Comparison of ENCODE assay signal across 14 cellular contexts in the genomic region with DNA sequence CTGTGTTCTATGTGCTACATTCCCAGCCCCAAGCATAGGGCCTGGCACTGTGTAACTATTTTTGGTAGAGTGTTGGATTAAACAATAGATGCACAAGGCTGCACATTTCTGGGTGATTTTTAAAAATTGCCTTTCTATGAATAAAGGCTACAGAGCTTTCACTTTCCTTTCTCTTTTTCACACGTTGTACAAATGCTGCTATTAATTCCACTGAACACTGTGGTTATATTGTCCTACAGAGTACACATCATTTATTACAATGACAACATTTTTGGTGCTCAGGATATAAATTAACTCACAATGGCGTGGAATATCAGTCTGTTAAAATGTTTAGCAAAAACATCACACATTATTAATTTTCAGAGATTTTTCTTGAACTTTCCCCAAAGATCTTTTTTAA. TPM values are rescaled to one million over a fixed set of nuclear protein-coding genes. Genes with fewer than 3 reads are reported as not detected.
"Had no signal": no experiment of that assay in that cellular context is flagged by ENCODE, and none has a peak within 500 bp of the region (broad histone marks: within the 10 kb centered on the region; RNA-seq: fewer than 3 reads in every experiment).

No MANE protein-coding gene starts in this region.

- H3K36me3 Mint-ChIP-seq: activated CD8-positive, alpha-beta memory T cell treated with anti-CD3 and anti-CD28 coated beads, Interleukin-2, amount 10 ng/mL, durations not matched to agents 7 days and 5 days; activated naive CD8-positive, alpha-beta T cell; neural progenitor cell; type B pancreatic cell had no signal

- H3K27me3 ChIP-seq: pancreas had no signal

- H3K9ac ChIP-seq: neural progenitor cell, SK-N-SH had no signal

- H3K4me1 ChIP-seq: colonic mucosa had no signal

- H3K36me3 ChIP-seq: colonic mucosa, neural progenitor cell, pancreas had no signal

- H3K9me3 ChIP-seq: colonic mucosa, pancreas, SK-N-SH had no signal

- H3K4me3 Mint-ChIP-seq: activated CD8-positive, alpha-beta memory T cell treated with anti-CD3 and anti-CD28 coated beads, Interleukin-2, amount 10 ng/mL, durations not matched to agents 7 days and 5 days; activated naive CD8-positive, alpha-beta T cell; activated T-cell treated with anti-CD3 and anti-CD28 coated beads, Interleukin-2, amount 50 U/mL, for 24 hours; neural progenitor cell; T-helper 17 cell had no signal

- H3K4me2 ChIP-seq: neural progenitor cell, SK-N-SH had no signal

- H3K4me3 ChIP-seq: colonic mucosa, neural progenitor cell, pancreas, skin epidermis had no signal

- H3K27ac Mint-ChIP-seq: activated CD8-positive, alpha-beta memory T cell treated with anti-CD3 and anti-CD28 coated beads, Interleukin-2, amount 10 ng/mL, durations not matched to agents 7 days and 5 days; activated naive CD8-positive, alpha-beta T cell; activated T-cell treated with anti-CD3 and anti-CD28 coated beads, Interleukin-2, amount 50 U/mL, for 24 hours; neural progenitor cell; T-helper 17 cell; type B pancreatic cell had no signal

- H3K27me3 Mint-ChIP-seq: type B pancreatic cell had no signal

- H3K9me3 Mint-ChIP-seq: activated T-cell treated with anti-CD3 and anti-CD28 coated beads, Interleukin-2, amount 50 U/mL, for 24 hours; neural progenitor cell; type B pancreatic cell had no signal

- ATAC-seq: activated CD8-positive, alpha-beta memory T cell treated with anti-CD3 and anti-CD28 coated beads, Interleukin-2, amount 10 ng/mL, durations not matched to agents 7 days and 5 days; T-helper 17 cell had no signal

- DNase-seq: activated CD4-positive, alpha-beta T cell treated with anti-CD3 and anti-CD28 coated beads, Interleukin-2, amount 50 U/mL, for 4 hours; activated CD8-positive, alpha-beta memory T cell treated with anti-CD3 and anti-CD28 coated beads, Interleukin-2, amount 10 ng/mL, durations not matched to agents 7 days and 5 days; activated effector memory CD4-positive, alpha-beta T cell treated with Interleukin-2 at 50 U/mL for 16 hours; activated T-cell treated with anti-CD3 and anti-CD28 coated beads, Interleukin-2, amount 50 U/mL, for 24 hours; colonic mucosa; effector CD4-positive, alpha-beta T cell; pancreas; retina; SK-N-SH; T-helper 17 cell had no signal

- H2AFZ ChIP-seq: neural progenitor cell had no signal

- H3K27ac ChIP-seq: colonic mucosa, neural progenitor cell, skin epidermis had no signal

RNA-seq across cellular contexts. Expression of gene EML1, which starts 3.6 kb away (rescaled TPM):
- total RNA-seq: activated CD8-positive, alpha-beta memory T cell treated with anti-CD3 and anti-CD28 coated beads, Interleukin-2, amount 10 ng/mL, durations not matched to agents 7 days and 5 days had no signal
